8 cellular contexts compared by ENCODE assay signal in the genomic region with DNA sequence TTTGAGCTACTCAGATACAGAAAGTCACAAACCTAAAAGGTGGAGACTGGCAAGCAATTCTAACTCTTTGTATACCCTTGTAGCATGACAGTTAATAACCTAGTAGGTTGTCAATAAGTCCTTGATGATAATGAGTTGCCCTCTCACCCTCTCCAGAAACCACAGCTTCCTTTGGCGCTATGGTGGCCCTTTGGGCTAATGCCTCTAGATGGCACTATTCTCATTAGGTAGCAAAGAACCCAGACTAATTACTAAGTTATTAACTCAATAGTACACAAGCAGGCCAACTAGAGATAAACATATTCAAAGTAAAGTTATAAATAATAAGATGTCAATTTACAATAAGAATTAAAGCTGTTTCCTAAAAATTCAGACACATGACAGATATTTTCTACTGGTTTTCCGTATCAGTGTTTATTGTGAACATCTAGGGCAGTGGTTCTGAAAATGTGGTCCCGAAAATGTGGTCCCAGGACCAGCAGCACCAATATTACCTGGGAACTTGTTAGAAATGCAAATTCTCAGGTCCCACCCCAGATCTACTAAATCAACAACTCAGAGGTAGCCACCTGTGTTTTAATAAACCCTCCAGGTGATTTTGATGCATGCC. TPM values are rescaled to one million over a fixed set of nuclear protein-coding genes. Genes with fewer than 3 reads are reported as not detected.
DNase-seq lines count a peak whose midpoint lies in the region; ATAC-seq and TF ChIP-seq lines count a peak whose summit lies in the region.

No MANE protein-coding gene starts in this region.

- TF ChIP-seq CTCF in LNCAP (IDR thresholded peaks at IDR 0.05) (peak; percentile 82), astrocyte of the spinal cord (IDR thresholded peaks at IDR 0.05; ENCODE audit: low read depth, low read length) (peak; percentile 63)

- in situ Hi-C loops in astrocyte of the spinal cord (cut with HindIII; ENCODE audit: low sequenced_read_pairs) = no loop called here

- peak; percentile 81 for ATAC-seq in GM21528 (IDR thresholded peaks at IDR 0.05; ENCODE audit: low FRiP score, unreplicated experiment)

- peak; percentile 22 for DNase-seq in NCI-H2196 (lab: John Stamatoyannopoulos, UW; ENCODE audit: unreplicated experiment)
- DNase-seq in NCI-H2196 treated with DMSO at 0.1 percent for 48 hours (lab: John Stamatoyannopoulos, UW; ENCODE audit: unreplicated experiment) = no peak
- peak; percentile 8 for DNase-seq in astrocyte of the spinal cord (ENCODE audit: low read depth, low spot score)
- DNase-seq in lung microvascular endothelial cell (ENCODE audit: low read depth in 2 of 2) = peak; percentile 24 to 38
- no peak for DNase-seq in anterior cingulate cortex (lab: John Stamatoyannopoulos, UW)
- no peak for DNase-seq in epidermal melanocyte (ENCODE audit: insufficient read length, low spot score)

- no peak overlapping the region for H3K4me3 ChIP-seq in astrocyte of the spinal cord (ENCODE audit: low read depth, low read length)

RNA-seq across cellular contexts. Expression of gene LDAH, which starts 41.1 kb away (rescaled TPM):
- 12.9 and 15.0 TPM in 2 replicates for total RNA-seq in lung microvascular endothelial cell

Comparison
In these comparisons a context has a peak if more than half of its experiments do, and no peak if none do; other contexts are left out.
1. DNase-seq: peak in NCI-H2196 (single experiment), astrocyte of the spinal cord (single experiment) and lung microvascular endothelial cell (2 of 2); none in NCI-H2196 treated with DMSO at 0.1 percent for 48 hours (single experiment), anterior cingulate cortex (0 of 58) and epidermal melanocyte (single experiment).